Comparison of ENCODE assay signal across 1 cellular context in the genomic region with DNA sequence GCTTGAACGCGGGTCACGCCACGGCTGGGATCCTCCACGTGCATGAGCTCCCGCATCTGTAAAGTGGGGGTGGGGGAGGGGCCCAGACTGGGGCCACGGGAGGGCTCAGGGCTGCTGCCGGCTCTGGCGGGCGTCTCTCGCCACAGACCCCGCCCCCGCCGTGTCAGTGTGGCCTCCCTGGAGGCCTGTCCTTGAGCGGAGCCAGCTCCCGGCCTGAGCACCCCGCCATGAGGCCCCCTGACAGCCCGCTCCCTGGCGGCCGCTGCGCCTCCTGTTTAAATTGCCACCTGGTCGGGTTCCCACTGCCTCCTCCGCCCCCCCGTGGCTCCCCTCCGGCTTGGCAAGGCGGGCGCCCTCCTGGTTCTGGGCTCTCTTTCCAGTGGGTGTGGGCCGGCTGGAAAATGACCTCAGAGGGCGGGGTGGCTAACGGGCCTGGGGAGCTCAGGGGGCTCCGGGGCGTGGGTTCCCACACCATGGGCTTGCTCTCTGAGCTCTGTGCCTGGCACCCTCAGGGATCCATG.
TF ChIP-seq lines count a peak whose summit lies in the region.

No MANE protein-coding gene starts in this region.

TF ChIP-seq in HEK293, 187 proteins besides CTCF, POLR2A, EP300 and RAD21 (continued from another document):
- TF ChIP-seq, protein P1, sequence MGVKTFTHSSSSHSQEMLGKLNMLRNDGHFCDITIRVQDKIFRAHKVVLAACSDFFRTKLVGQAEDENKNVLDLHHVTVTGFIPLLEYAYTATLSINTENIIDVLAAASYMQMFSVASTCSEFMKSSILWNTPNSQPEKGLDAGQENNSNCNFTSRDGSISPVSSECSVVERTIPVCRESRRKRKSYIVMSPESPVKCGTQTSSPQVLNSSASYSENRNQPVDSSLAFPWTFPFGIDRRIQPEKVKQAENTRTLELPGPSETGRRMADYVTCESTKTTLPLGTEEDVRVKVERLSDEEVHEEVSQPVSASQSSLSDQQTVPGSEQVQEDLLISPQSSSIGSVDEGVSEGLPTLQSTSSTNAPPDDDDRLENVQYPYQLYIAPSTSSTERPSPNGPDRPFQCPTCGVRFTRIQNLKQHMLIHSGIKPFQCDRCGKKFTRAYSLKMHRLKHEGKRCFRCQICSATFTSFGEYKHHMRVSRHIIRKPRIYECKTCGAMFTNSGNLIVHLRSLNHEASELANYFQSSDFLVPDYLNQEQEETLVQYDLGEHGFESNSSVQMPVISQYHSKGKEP (tag by site-specific recombination; IDR thresholded peaks at IDR 0.05), result no peak
- TF ChIP-seq ZNF248 (tag by site-specific recombination; IDR thresholded peaks at IDR 0.05) (no peak), ZBTB20 (tag by site-specific recombination; IDR thresholded peaks at IDR 0.05) (no peak), ZNF324 (tag by site-specific recombination; IDR thresholded peaks at IDR 0.05) (no peak), ZNF707 (tag by site-specific recombination; IDR thresholded peaks at IDR 0.05) (no peak), ZIC2 (tag by site-specific recombination; IDR thresholded peaks at IDR 0.05) (peak; percentile 73), FEZF1 (tag by site-specific recombination; IDR thresholded peaks at IDR 0.05) (no peak), ZNF555 (tag by site-specific recombination; conservative IDR thresholded peaks at IDR 0.05) (no peak)
